Comparison of ENCODE assay signal across 8 cellular contexts in the genomic region with DNA sequence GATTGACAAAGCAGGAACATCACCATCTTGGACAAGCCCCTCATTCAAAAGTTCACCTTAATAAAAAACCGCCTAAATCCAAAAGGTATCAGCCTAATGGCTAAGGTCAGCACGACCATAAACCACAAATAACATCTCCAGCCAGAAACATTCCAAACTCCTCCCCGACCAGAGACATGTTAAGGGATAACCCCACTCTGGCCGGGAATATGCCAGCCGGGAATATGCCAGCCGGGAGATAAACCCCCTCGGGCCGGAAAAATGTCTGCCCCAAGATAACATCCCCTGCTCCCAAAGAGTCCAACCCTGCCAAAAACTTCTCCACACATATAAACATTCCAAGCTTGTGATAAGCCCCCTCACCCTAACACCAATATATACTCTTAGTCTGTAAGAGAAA. TPM values are rescaled to one million over a fixed set of nuclear protein-coding genes. Genes with fewer than 3 reads are reported as not detected.
DNase-seq lines count a peak whose midpoint lies in the region; ATAC-seq and TF ChIP-seq lines count a peak whose summit lies in the region.

No MANE protein-coding gene starts in this region.

- H3K4me2 ChIP-seq in skeletal muscle satellite cell (ENCODE audit: low read length) = peak overlapping the region; percentile 95

- no peaks in the 10 kb centered on the region for H3K9me3 ChIP-seq in SK-N-MC (ENCODE audit: low read depth, low read length)
- no peaks in the 10 kb centered on the region for H3K9me3 ChIP-seq in skeletal muscle satellite cell (replicated peaks; ENCODE audit: low read length)

- H3K27ac ChIP-seq in SK-N-MC = no peak overlapping the region

- TF ChIP-seq CTCF in fibroblast of the aortic adventitia (IDR thresholded peaks at IDR 0.05; ENCODE audit: insufficient read depth, low read length) (no peak), GM13976 (IDR thresholded peaks at IDR 0.05; ENCODE audit: borderline replicate concordance, control extremely low read depth, extremely low read depth, insufficient read depth, missing control alignments) (no peak)

- in situ Hi-C loops in GM13976 (cut with MboI; ENCODE audit: low sequenced_read_pairs, unreplicated experiment) = no loop called here

- H3K4me3 ChIP-seq in H7 (ENCODE audit: insufficient read depth, low read depth, low read length) (peak overlapping the region; percentile 98), SK-N-MC (peak overlapping the region; percentile 94), fibroblast of the aortic adventitia (ENCODE audit: low read depth, low read length) (peak overlapping the region; percentile 89), skeletal muscle satellite cell (ENCODE audit: low read length) (peak overlapping the region; percentile 99)

- H3K4me1 ChIP-seq in skeletal muscle satellite cell (ENCODE audit: control insufficient read depth, insufficient read depth, low read length) = peaks cover 14% of the 10 kb centered on the region

- no peak for ATAC-seq in GM21447 (IDR thresholded peaks at IDR 0.05; ENCODE audit: unreplicated experiment)

- H3K9ac ChIP-seq in SK-N-MC (ENCODE audit: insufficient read length) (peak overlapping the region; percentile 92), skeletal muscle satellite cell (ENCODE audit: low read depth, low read length) (peak overlapping the region; percentile 89)

- H3K36me3 ChIP-seq in H7 (replicated peaks; ENCODE audit: control insufficient read depth, insufficient read depth, low read length) = peaks cover 1% of the 10 kb centered on the region
- H3K36me3 ChIP-seq in SK-N-MC (ENCODE audit: insufficient read depth, low read length) = peaks cover 11% of the 10 kb centered on the region
- peaks cover 15% of the 10 kb centered on the region for H3K36me3 ChIP-seq in skeletal muscle satellite cell (ENCODE audit: insufficient read depth, low read length)

- H3K27me3 ChIP-seq in H7 (ENCODE audit: control insufficient read depth, insufficient read depth, low read length) = no peaks in the 10 kb centered on the region
- no peaks in the 10 kb centered on the region for H3K27me3 ChIP-seq in skeletal muscle satellite cell (ENCODE audit: control insufficient read depth, insufficient read depth, low read length)

- no peak for DNase-seq in H7
- no peak for DNase-seq in SK-N-MC (ENCODE audit: low read depth, low spot score)
- DNase-seq in fibroblast of the aortic adventitia (ENCODE audit: low read depth) = no peak
- DNase-seq in COLO668 (lab: John Stamatoyannopoulos, UW; ENCODE audit: unreplicated experiment) = no peak
- DNase-seq in dedifferentiated amniotic fluid mesenchymal stem cell (ENCODE audit: extremely low spot score) = no peak
- no peak for DNase-seq in GM13976 (ENCODE audit: low spot score)

RNA-seq across cellular contexts. Expression of a gene that starts 1.4 kb away (rescaled TPM):
- 21.0 and 31.9 TPM in 2 replicates for total RNA-seq in H7 (2014; rRNA removed; shearing (Covaris generic))
- total RNA-seq in fibroblast of the aortic adventitia (ENCODE audit: low replicate concordance) = 6.5 and 11.7 TPM in 2 replicates
- total RNA-seq in skeletal muscle satellite cell (2012; rRNA removed) = 17.0 TPM in 2 replicates

RNA-seq across cellular contexts. Expression of a gene that starts 18.6 kb away (rescaled TPM):
- total RNA-seq in H7 (2014; rRNA removed; shearing (Covaris generic)) = 24.5 and 27.6 TPM in 2 replicates
- total RNA-seq in fibroblast of the aortic adventitia (ENCODE audit: low replicate concordance) = 11.2 and 45.6 TPM in 2 replicates
- total RNA-seq in skeletal muscle satellite cell (2012; rRNA removed) = 23.6 and 38.2 TPM in 2 replicates

RNA-seq across cellular contexts. Expression of a gene that starts 18.9 kb away (rescaled TPM):
- total RNA-seq in H7 (2014; rRNA removed; shearing (Covaris generic)) = 21.5 and 29.9 TPM in 2 replicates
- total RNA-seq in fibroblast of the aortic adventitia (ENCODE audit: low replicate concordance) = 7.4 and 22.8 TPM in 2 replicates
- total RNA-seq in skeletal muscle satellite cell (2012; rRNA removed) = 10.6 and 17.3 TPM in 2 replicates

RNA-seq across cellular contexts. Expression of a gene that starts 28.5 kb away (rescaled TPM):
- 445 and 450 TPM in 2 replicates for total RNA-seq in H7 (2014; rRNA removed; shearing (Covaris generic))
- total RNA-seq in fibroblast of the aortic adventitia (ENCODE audit: low replicate concordance) = 189 and 204 TPM in 2 replicates
- total RNA-seq in skeletal muscle satellite cell (2012; rRNA removed) = 379 and 387 TPM in 2 replicates

RNA-seq across cellular contexts. Expression of a gene that starts 47.4 kb away (rescaled TPM):
- total RNA-seq in H7 (2014; rRNA removed; shearing (Covaris generic)) = 52.1 and 61.2 TPM in 2 replicates
- total RNA-seq in fibroblast of the aortic adventitia (ENCODE audit: low replicate concordance) = 31.2 and 41.9 TPM in 2 replicates
- 20.0 and 21.4 TPM in 2 replicates for total RNA-seq in skeletal muscle satellite cell (2012; rRNA removed)
